In genomic region chr1:1907098-1907736, GRCh38 we compare ENCODE assay signal across 10 cellular contexts. TPM values are rescaled to one million over a fixed set of nuclear protein-coding genes. Genes with fewer than 3 reads are reported as not detected.
DNase-seq lines count a peak whose midpoint lies in the region; ATAC-seq and TF ChIP-seq lines count a peak whose summit lies in the region.
"Had no signal": no experiment of that assay in that cellular context is flagged by ENCODE, and none has a peak within 500 bp of the region (broad histone marks: within the 10 kb centered on the region; RNA-seq: fewer than 3 reads in every experiment).

No MANE protein-coding gene starts in this region.

- TF ChIP-seq CTCF in KMS-11 (conservative IDR thresholded peaks at IDR 0.05; ENCODE audit: low read depth, low read length) = 0 out of 2 replicates have a peak, but pooled peaks have one; percentile 13
- no peak for TF ChIP-seq CTCF in MCF 10A (IDR thresholded peaks at IDR 0.05; ENCODE audit: unreplicated experiment)

- peaks cover 13% of the 10 kb centered on the region for H3K4me1 Mint-ChIP-seq in MCF 10A (ENCODE audit: insufficient read depth, unreplicated experiment)

- peak overlapping the region; percentile 69 for H3K4me3 Mint-ChIP-seq in MCF 10A (ENCODE audit: unreplicated experiment)

- DNase-seq in DMS53 (lab: John Stamatoyannopoulos, UW) (peak; percentile 31), DMS53 treated with DMSO at 0.1 percent for 48 hours (lab: John Stamatoyannopoulos, UW; ENCODE audit: unreplicated experiment) (no peak), MCF 10A (ENCODE audit: unreplicated experiment) (peak; percentile 81), posterior vena cava (ENCODE audit: low spot score) (peak; percentile 79), NCI-H2029 (lab: John Stamatoyannopoulos, UW) (no peak), COLO829 (ENCODE audit: low spot score) (no peak)
- DNase-seq: activated T-cell treated with anti-CD3 and anti-CD28 coated beads, Interleukin-2, amount 50 U/mL, for 1 hour; NCI-H774 had no signal

- no peak overlapping the region for H3K4me3 ChIP-seq in KMS-11 (IDR thresholded peaks at IDR 0.05; ENCODE audit: insufficient read depth, low read depth, low read length)

- intact Hi-C loops in MCF 10A (cut with micrococcal nuclease) = loop anchor here (2.0 kb wide), 1 partner anchor 126 kb away; no protein-coding TSS in a partner anchor
- intact Hi-C loops in posterior vena cava (cut with DNase I) = loop anchor here in 1 of 2 donors (2.0 kb wide), 1 partner anchor 52 kb away; no protein-coding TSS in a partner anchor

- H3K36me3 Mint-ChIP-seq in MCF 10A (ENCODE audit: insufficient read depth, unreplicated experiment) = peaks cover 5% of the 10 kb centered on the region

- H3K27me3 ChIP-seq in KMS-11 (ENCODE audit: insufficient read depth, low read depth) = no peaks in the 10 kb centered on the region

- CTCF ChIA-PET in MCF 10A (lab: Yijun Ruan, JAX) = interaction anchor here (0.6 to 4.6 kb wide), 21 partner anchors 9 to 1555 kb away, joined by 3 to 35 read pairs (median 4); no protein-coding TSS in a partner anchor

- H3K9me3 Mint-ChIP-seq in MCF 10A (ENCODE audit: unreplicated experiment) = no peaks in the 10 kb centered on the region

- POLR2A ChIA-PET in MCF 10A (lab: Yijun Ruan, JAX) = interaction anchor here (0.6 to 5.2 kb wide), 15 partner anchors 8 to 214 kb away, joined by 3 to 42 read pairs (median 4); partner anchors contain the start of gene NADK

- H3K27ac ChIP-seq in KMS-11 = peak overlapping the region; percentile 63

- no peak overlapping the region for H2AFZ ChIP-seq in KMS-11 (ENCODE audit: low read depth)

- peak overlapping the region; percentile 99 for H3K4me2 ChIP-seq in KMS-11

- no peaks in the 10 kb centered on the region for H3K36me3 ChIP-seq in KMS-11 (ENCODE audit: insufficient read depth)

- BruUV-seq in MCF 10A (replicated peaks; lab: Mats Ljungman, UMichigan) = no TSS peak

- H3K27ac Mint-ChIP-seq in MCF 10A (ENCODE audit: low read depth, unreplicated experiment) = peak overlapping the region; percentile 78

- no peaks in the 10 kb centered on the region for H3K27me3 Mint-ChIP-seq in MCF 10A (ENCODE audit: insufficient read depth, unreplicated experiment)

- no peak for ATAC-seq in GM21528 (IDR thresholded peaks at IDR 0.05; ENCODE audit: low FRiP score, unreplicated experiment)

- no peaks in the 10 kb centered on the region for H4K20me1 ChIP-seq in KMS-11 (ENCODE audit: insufficient read depth)

- no peaks in the 10 kb centered on the region; the same call in 1 of the 2 replicates for H3K79me2 ChIP-seq in KMS-11 (ENCODE audit: insufficient read depth, low read depth)

- H3K4me1 ChIP-seq in KMS-11 (ENCODE audit: low read depth, poor library complexity, severe bottlenecking) = peaks cover 49% of the 10 kb centered on the region

- H3K9ac ChIP-seq in KMS-11 = peak overlapping the region; percentile 37; the same call in 1 of the 2 replicates

RNA-seq across cellular contexts. Expression of gene CALML6, which starts 7.8 kb away (rescaled TPM):
- total RNA-seq in MCF 10A (2022) (1.7 and 2.8 TPM in 2 replicates), posterior vena cava (under 1 TPM in 1 of 2 donors, not detected in 1; 0.37 TPM)

RNA-seq across cellular contexts. Expression of gene TMEM52, which starts 11.9 kb away (rescaled TPM):
- total RNA-seq in MCF 10A (2022) = 0.91 and 1.2 TPM in 2 replicates
- not detected for total RNA-seq in posterior vena cava

RNA-seq across cellular contexts. Expression of gene GNB1, which starts 16.3 kb away (rescaled TPM):
- total RNA-seq in MCF 10A (2022) (426 and 430 TPM in 2 replicates), posterior vena cava (100 to 1,000 TPM; 318 to 379 TPM)

Comparison
In these comparisons a context has a peak if more than half of its experiments do, and no peak if none do; other contexts are left out.
1. DNase-seq: peak in DMS53 (single experiment), MCF 10A (single experiment) and posterior vena cava (single experiment); none in DMS53 treated with DMSO at 0.1 percent for 48 hours (single experiment), NCI-H2029 (single experiment) and COLO829 (single experiment).